In the genomic region with DNA sequence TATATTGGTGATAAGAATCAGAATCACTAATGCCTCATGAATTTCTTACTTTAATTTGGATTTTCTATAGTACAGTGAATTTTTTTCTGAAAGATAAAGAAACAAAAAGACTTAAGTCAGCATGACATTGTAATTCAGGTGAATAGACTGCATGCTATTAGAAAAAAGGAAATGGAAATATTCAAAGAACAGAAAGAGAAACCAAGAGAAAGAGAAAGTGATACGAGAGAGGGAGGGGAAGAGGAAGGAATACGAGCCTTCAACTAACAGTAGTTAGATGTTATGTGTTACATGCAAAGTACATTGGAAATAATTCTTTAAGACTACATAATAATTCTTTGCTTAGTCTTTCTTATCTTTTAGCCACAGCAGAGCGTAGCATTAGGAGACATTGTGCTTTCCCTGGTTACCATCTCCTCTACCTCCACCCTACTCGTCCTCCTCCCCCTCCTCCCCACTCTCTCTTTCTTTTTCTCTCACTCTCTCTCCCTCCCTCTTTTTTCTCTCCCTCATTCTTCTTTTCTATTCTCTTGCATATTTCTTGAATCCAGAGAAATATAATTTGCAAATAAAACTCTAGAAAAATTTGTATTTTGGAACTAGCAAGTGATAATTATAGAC, we compare ENCODE assay signal across 8 cellular contexts. TPM values are rescaled to one million over a fixed set of nuclear protein-coding genes. Genes with fewer than 3 reads are reported as not detected.
DNase-seq lines count a peak whose midpoint lies in the region; ATAC-seq and TF ChIP-seq lines count a peak whose summit lies in the region.

No MANE protein-coding gene starts in this region.

- no peaks in the 10 kb centered on the region for H3K36me3 Mint-ChIP-seq in activated CD4-positive, alpha-beta T cell treated with anti-CD3 and anti-CD28 coated beads, Interleukin-2, amount 10 ng/mL, durations not matched to agents 24 days and 14 days (ENCODE audit: low read depth)

- H3K4me1 Mint-ChIP-seq in activated CD4-positive, alpha-beta T cell treated with anti-CD3 and anti-CD28 coated beads, Interleukin-2, amount 10 ng/mL, durations not matched to agents 24 days and 14 days = peaks cover 4% of the 10 kb centered on the region

- no peak overlapping the region for H3K27ac Mint-ChIP-seq in activated CD4-positive, alpha-beta T cell treated with anti-CD3 and anti-CD28 coated beads, Interleukin-2, amount 10 ng/mL, durations not matched to agents 24 days and 14 days

- no peaks in the 10 kb centered on the region for H3K4me1 ChIP-seq in psoas muscle

- H3K27ac ChIP-seq in psoas muscle = no peak overlapping the region

- peaks cover 9% of the 10 kb centered on the region for H3K9me3 Mint-ChIP-seq in activated CD4-positive, alpha-beta T cell treated with anti-CD3 and anti-CD28 coated beads, Interleukin-2, amount 10 ng/mL, durations not matched to agents 24 days and 14 days

- no peaks in the 10 kb centered on the region for H3K36me3 ChIP-seq in psoas muscle (ENCODE audit: insufficient read depth in 1 of 2, low read depth in 1 of 2)

- no peak for DNase-seq in activated CD4-positive, alpha-beta T cell treated with anti-CD3 and anti-CD28 coated beads, Interleukin-2, amount 10 ng/mL, durations not matched to agents 24 days and 14 days
- no peak for DNase-seq in activated CD4-positive, alpha-beta T cell treated with anti-CD3 and anti-CD28 coated beads, Interleukin-2, amount 50 U/mL, for 4 hours
- DNase-seq in RPMI8226 = peak; percentile 9
- DNase-seq in psoas muscle = no peak
- no peak for DNase-seq in NCI-H524 treated with DMSO at 0.1 percent for 48 hours (lab: John Stamatoyannopoulos, UW)
- DNase-seq in activated gamma-delta T cell treated with Interleukin-2 at 50 U/mL for 16 hours = no peak
- no peak for DNase-seq in NK-92 (lab: John Stamatoyannopoulos, UW; ENCODE audit: unreplicated experiment)

- H3K27me3 ChIP-seq in psoas muscle (ENCODE audit: insufficient read depth in 3 of 3, low read length in 2 of 3) = no peaks in the 10 kb centered on the region

- no peaks in the 10 kb centered on the region for H3K27me3 Mint-ChIP-seq in activated CD4-positive, alpha-beta T cell treated with anti-CD3 and anti-CD28 coated beads, Interleukin-2, amount 10 ng/mL, durations not matched to agents 24 days and 14 days

- intact Hi-C loops in activated CD4-positive, alpha-beta T cell treated with anti-CD3 and anti-CD28 coated beads, Interleukin-2, amount 10 ng/mL, durations not matched to agents 24 days and 14 days (cut with micrococcal nuclease) = no loop called here
- intact Hi-C loops in psoas muscle (cut with DNase I) = no loop called here

- H3K4me3 ChIP-seq in psoas muscle = peak overlapping the region; percentile 47

- H3K4me3 Mint-ChIP-seq in activated CD4-positive, alpha-beta T cell treated with anti-CD3 and anti-CD28 coated beads, Interleukin-2, amount 10 ng/mL, durations not matched to agents 24 days and 14 days = peak overlapping the region; percentile 66

- 50 to 61% (median 56%) methylated on average over 4 of the region's 4 CpGs for WGBS in psoas muscle, 3 donors

- no peak for TF ChIP-seq CTCF in psoas muscle (IDR thresholded peaks at IDR 0.05)

- peak; percentile 99 for ATAC-seq in HG02763 (IDR thresholded peaks at IDR 0.05; ENCODE audit: unreplicated experiment)
- ATAC-seq in psoas muscle = no peak

- H3K9me3 ChIP-seq in psoas muscle = no peaks in the 10 kb centered on the region

RNA-seq across cellular contexts. Expression of a gene that starts 46.4 kb away (rescaled TPM):
- not detected in 2 replicates for total RNA-seq in activated CD4-positive, alpha-beta T cell treated with anti-CD3 and anti-CD28 coated beads, Interleukin-2, amount 10 ng/mL, durations not matched to agents 24 days and 14 days
- 10 to 100 TPM in 3 of 4 donors, 1 to 10 TPM in 1; 8.9 to 19.1 (median 16.9) TPM for total RNA-seq in psoas muscle
- 10 to 100 TPM in 1 of 3 donors, 1 to 10 TPM in 2; 8.7 to 14.3 (median 9.2) TPM for polyA plus RNA-seq in psoas muscle
